Comparison of ENCODE assay signal across 11 cellular contexts in genomic region chr3:181921220-181921619, GRCh38.
DNase-seq lines count a peak whose midpoint lies in the region; ATAC-seq, FAIRE-seq and TF ChIP-seq lines count a peak whose summit lies in the region.
"Had no signal": no experiment of that assay in that cellular context is flagged by ENCODE, and none has a peak within 500 bp of the region (broad histone marks: within the 10 kb centered on the region; RNA-seq: fewer than 3 reads in every experiment).

No MANE protein-coding gene starts in this region.

- TF ChIP-seq CTCF in GM12864 (IDR thresholded peaks at IDR 0.05; ENCODE audit: low read depth, low read length, missing control alignments) = no peak
- TF ChIP-seq CTCF in kidney (IDR thresholded peaks at IDR 0.05; ENCODE audit: borderline replicate concordance, extremely low read depth, insufficient read depth) = no peak

- no peaks in the 10 kb centered on the region for H3K36me3 ChIP-seq in kidney (ENCODE audit: control insufficient read depth in 1 of 2, insufficient read depth in 2 of 2, low read length in 2 of 2)

- H3K9ac ChIP-seq in kidney (ENCODE audit: low read length in 2 of 2) = no peak overlapping the region

- H3K4me3 ChIP-seq in GM12864 (ENCODE audit: low read depth, low read length) (no peak overlapping the region), kidney (ENCODE audit: low read length in 2 of 2) (no peak overlapping the region)

- no peak for FAIRE-seq in kidney (lab: Jason Lieb, UNC)

- ATAC-seq in GM19372 (IDR thresholded peaks at IDR 0.05; ENCODE audit: low read depth, unreplicated experiment) (peak; percentile 88), HG02759 (IDR thresholded peaks at IDR 0.05; ENCODE audit: unreplicated experiment) (peak; percentile 92), HG03457 (IDR thresholded peaks at IDR 0.05; ENCODE audit: unreplicated experiment) (peak; percentile 95), SK-N-SH treated with all-trans-retinoic acid at 6 μM for 48 hours (no peak)

- no peaks in the 10 kb centered on the region for H3K4me1 ChIP-seq in kidney (ENCODE audit: control insufficient read depth in 1 of 2, insufficient read depth in 1 of 2, low read depth in 1 of 2, low read length in 2 of 2)

- intact Hi-C loops in kidney (cut with DNase I) = no loop called here

- H3K9me3 ChIP-seq in kidney (ENCODE audit: control insufficient read depth in 1 of 2, low read length in 2 of 2) = no peaks in the 10 kb centered on the region

- DNase-seq in GM12864 (ENCODE audit: low read depth) (peak; percentile 47), kidney (no peak), glomerular visceral epithelial cell (ENCODE audit: extremely low spot score) (no peak), SK-N-DZ (ENCODE audit: low spot score) (no peak)
- DNase-seq: DND-41; effector CD8-positive, alpha-beta T cell; stimulated activated CD8-positive, alpha-beta memory T cell treated with anti-CD3 and anti-CD28 coated beads, Interleukin-4, amount 100 ng/mL, for 48 hours had no signal

- H3K27ac ChIP-seq in kidney (ENCODE audit: low read depth in 2 of 2, low read length in 2 of 2) = no peak overlapping the region

TF ChIP-seq in SK-N-SH treated with all-trans-retinoic acid at 6 μM for 48 hours, 23 proteins besides CTCF, POLR2A, EP300 and RAD21:
- TF ChIP-seq TSHZ2 (CRISPR knock-in tag; IDR thresholded peaks at IDR 0.05) (no peak), ZC3H10 (CRISPR knock-in tag; IDR thresholded peaks at IDR 0.05) (no peak), ZNF565 (CRISPR knock-in tag; conservative IDR thresholded peaks at IDR 0.05; ENCODE audit: low read depth) (no peak), ZFP30 (CRISPR knock-in tag; IDR thresholded peaks at IDR 0.05) (no peak), PATZ1 (CRISPR knock-in tag; IDR thresholded peaks at IDR 0.05; ENCODE audit: borderline replicate concordance) (no peak), ZNF70 (CRISPR knock-in tag; IDR thresholded peaks at IDR 0.05) (no peak), ZFP3 (CRISPR knock-in tag; IDR thresholded peaks at IDR 0.05) (no peak), TOX (CRISPR knock-in tag; IDR thresholded peaks at IDR 0.05; ENCODE audit: borderline replicate concordance) (no peak), ARNTL (CRISPR knock-in tag; IDR thresholded peaks at IDR 0.05; ENCODE audit: borderline replicate concordance, low read depth) (no peak), BACH2 (CRISPR knock-in tag; IDR thresholded peaks at IDR 0.05; ENCODE audit: borderline replicate concordance) (no peak)
- TF ChIP-seq, protein P1, sequence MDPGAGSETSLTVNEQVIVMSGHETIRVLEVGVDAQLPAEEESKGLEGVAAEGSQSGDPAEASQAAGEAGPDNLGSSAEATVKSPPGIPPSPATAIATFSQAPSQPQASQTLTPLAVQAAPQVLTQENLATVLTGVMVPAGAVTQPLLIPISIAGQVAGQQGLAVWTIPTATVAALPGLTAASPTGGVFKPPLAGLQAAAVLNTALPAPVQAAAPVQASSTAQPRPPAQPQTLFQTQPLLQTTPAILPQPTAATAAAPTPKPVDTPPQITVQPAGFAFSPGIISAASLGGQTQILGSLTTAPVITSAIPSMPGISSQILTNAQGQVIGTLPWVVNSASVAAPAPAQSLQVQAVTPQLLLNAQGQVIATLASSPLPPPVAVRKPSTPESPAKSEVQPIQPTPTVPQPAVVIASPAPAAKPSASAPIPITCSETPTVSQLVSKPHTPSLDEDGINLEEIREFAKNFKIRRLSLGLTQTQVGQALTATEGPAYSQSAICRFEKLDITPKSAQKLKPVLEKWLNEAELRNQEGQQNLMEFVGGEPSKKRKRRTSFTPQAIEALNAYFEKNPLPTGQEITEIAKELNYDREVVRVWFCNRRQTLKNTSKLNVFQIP (CRISPR knock-in tag; IDR thresholded peaks at IDR 0.05; ENCODE audit: borderline replicate concordance, low read depth) = no peak
